13 cellular contexts compared by ENCODE assay signal in the genomic region with DNA sequence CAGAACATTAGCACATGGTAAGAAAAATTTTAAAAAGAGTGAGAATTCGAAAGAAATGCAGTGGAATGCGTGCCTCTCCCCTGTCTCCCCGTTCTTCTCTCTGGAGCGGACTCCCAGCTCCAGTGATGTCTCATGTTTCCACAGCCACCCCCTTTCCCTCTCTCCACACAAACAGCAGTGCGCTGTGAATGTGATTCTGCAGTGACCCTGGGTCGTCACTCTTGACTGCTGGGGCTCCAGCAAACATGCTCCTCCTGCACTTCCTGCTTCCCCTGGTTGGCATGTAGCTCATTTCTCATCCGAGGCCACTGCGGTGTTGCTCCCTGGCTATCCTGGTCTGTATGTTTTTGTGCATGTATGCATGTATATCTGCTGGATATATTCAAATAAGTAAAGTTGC. TPM values are rescaled to one million over a fixed set of nuclear protein-coding genes. Genes with fewer than 3 reads are reported as not detected.
DNase-seq lines count a peak whose midpoint lies in the region; TF ChIP-seq lines count a peak whose summit lies in the region.
"Had no signal": no experiment of that assay in that cellular context is flagged by ENCODE, and none has a peak within 500 bp of the region (broad histone marks: within the 10 kb centered on the region; RNA-seq: fewer than 3 reads in every experiment).

No MANE protein-coding gene starts in this region.

- H3K4me1 ChIP-seq in vagina = peaks cover 77% of the 10 kb centered on the region

- DNase-seq in NCI-H146 (lab: John Stamatoyannopoulos, UW) = peak; percentile 57
- DNase-seq in NCI-H146 treated with DMSO at 0.1 percent for 48 hours (lab: John Stamatoyannopoulos, UW; ENCODE audit: unreplicated experiment) = no peak
- peak; percentile 71 for DNase-seq in NCI-H69 (lab: John Stamatoyannopoulos, UW)
- peak; percentile 64 to 77 for DNase-seq in foreskin fibroblast
- peak; percentile 11 for DNase-seq in posterior vena cava (ENCODE audit: low spot score)
- no peak for DNase-seq in GF-D8 (lab: John Stamatoyannopoulos, UW)
- no peak for DNase-seq in vagina (ENCODE audit: extremely low spot score in 2 of 2)
- DNase-seq in NCI-H2029 (lab: John Stamatoyannopoulos, UW) = no peak
- DNase-seq: 8988T, activated T-cell treated with anti-CD3 and anti-CD28 coated beads for 4 hours, NCI-H446 treated with DMSO at 0.1 percent for 48 hours, sigmoid colon had no signal

- H3K27me3 ChIP-seq in vagina = no peaks in the 10 kb centered on the region
- H3K27me3 ChIP-seq: sigmoid colon had no signal

- TF ChIP-seq POLR2A in vagina (IDR thresholded peaks at IDR 0.05) = no peak

- H3K36me3 ChIP-seq in vagina = no peaks in the 10 kb centered on the region
- H3K36me3 ChIP-seq: sigmoid colon had no signal

- H3K4me3 ChIP-seq in foreskin fibroblast (ENCODE audit: low read depth in 1 of 2, low read length in 2 of 2) = peak overlapping the region in 1 of 2 donors; percentile 12
- no peak overlapping the region for H3K4me3 ChIP-seq in vagina
- H3K4me3 ChIP-seq: sigmoid colon, SK-N-MC had no signal

- intact Hi-C loops in posterior vena cava (cut with DNase I) (no loop called here), vagina (cut with DNase I) (no loop called here)

- no peaks in the 10 kb centered on the region for H3K9me3 ChIP-seq in vagina
- H3K9me3 ChIP-seq: sigmoid colon had no signal

- TF ChIP-seq CTCF in foreskin fibroblast (IDR thresholded peaks at IDR 0.05; ENCODE audit: low read depth, low read length) (no peak), vagina (IDR thresholded peaks at IDR 0.05) (no peak)

- no peak overlapping the region for H3K27ac ChIP-seq in vagina
- H3K27ac ChIP-seq: sigmoid colon, SK-N-MC had no signal

RNA-seq across cellular contexts. Expression of gene PHF2, which starts 13.3 kb away (rescaled TPM):
- total RNA-seq in posterior vena cava = 10 to 100 TPM; 26.1 to 27.9 TPM
- total RNA-seq in vagina = 27.7 TPM

Comparison
In these comparisons a context has a peak if more than half of its experiments do, and no peak if none do; other contexts are left out.
1. DNase-seq: peak in NCI-H146 (single experiment), NCI-H69 (single experiment), foreskin fibroblast (2 of 2) and posterior vena cava (single experiment); none in NCI-H146 treated with DMSO at 0.1 percent for 48 hours (single experiment), GF-D8 (single experiment), vagina (0 of 2) and NCI-H2029 (single experiment).